Comparison of ENCODE assay signal across 8 cellular contexts in genomic region chr22:25564979-25565677, GRCh38. TPM values are rescaled to one million over a fixed set of nuclear protein-coding genes. Genes with fewer than 3 reads are reported as not detected.
DNase-seq lines count a peak whose midpoint lies in the region; ATAC-seq, FAIRE-seq and TF ChIP-seq lines count a peak whose summit lies in the region.

No MANE protein-coding gene starts in this region.

- H2AK5ac ChIP-seq in H1 (ENCODE audit: low read depth, low read length): no peak overlapping the region

- no peak overlapping the region for H3K23ac ChIP-seq in H1 (ENCODE audit: insufficient read length)

- H2BK120ac ChIP-seq in H1 (replicated peaks; ENCODE audit: low read depth, low read length): no peak overlapping the region

- no peak overlapping the region; the same call in 1 of the 2 replicates for H3K18ac ChIP-seq in H1 (ENCODE audit: extremely low read depth, low read length)

- intact Hi-C loops in upper lobe of right lung (cut with DNase I): no loop called here

- peak overlapping the region; percentile 1 to 57 (median 24); a peak in 6 of 7 replicates for H3K9ac ChIP-seq in H1 (replicated peaks in 1 of 4; ENCODE audit: extremely low read depth in 1 of 4, low read depth in 3 of 4, low read length in 3 of 4)
- H3K9ac ChIP-seq in muscle layer of colon (ENCODE audit: low read length): no peak overlapping the region

- H3K9me3 Mint-ChIP-seq in T-helper 2 cell treated with Interferon-gamma antibody and Interleukin-4, amounts not matched to agents 5 μg/mL and 100 μg/mL, for 36 hours: no peaks in the 10 kb centered on the region

- H3K79me1 ChIP-seq in H1 (ENCODE audit: low read depth, low read length): peaks cover 6% of the 10 kb centered on the region

- H3K4me3 ChIP-seq in H1 (ENCODE audit: extremely low read depth in 1 of 4, insufficient read depth in 2 of 4, low read depth in 3 of 4, low read length in 4 of 4): peak overlapping the region; percentile 39 to 100 (median 73)
- peak overlapping the region; percentile 63 to 71 for H3K4me3 ChIP-seq in muscle layer of colon (ENCODE audit: low read depth in 1 of 2, low read length in 2 of 2)
- peak overlapping the region; percentile 75 for H3K4me3 ChIP-seq in upper lobe of right lung

- H2BK5ac ChIP-seq in H1 (ENCODE audit: low read depth, low read length): no peak overlapping the region

- H4K91ac ChIP-seq in H1 (replicated peaks; ENCODE audit: insufficient read length, low read length): no peak overlapping the region

- peak; percentile 31 for DNase-seq in GM12892 (ENCODE audit: insufficient read length)
- peak; percentile 29 for DNase-seq in T-helper 2 cell treated with Interferon-gamma antibody and Interleukin-4, amounts not matched to agents 5 μg/mL and 100 μg/mL, for 36 hours (ENCODE audit: low spot score)
- DNase-seq in H1 (ENCODE audit: low read depth in 1 of 2, low spot score in 2 of 2): peak; percentile 36 to 83
- DNase-seq in upper lobe of right lung: peak; percentile 78
- no peak for DNase-seq in NOMO-1 treated with dmso at 0.1 percent for 144 hours (lab: John Stamatoyannopoulos, UW; ENCODE audit: unreplicated experiment)

- H3K14ac ChIP-seq in H1 (ENCODE audit: insufficient read length): no peak overlapping the region

- H3K4me2 ChIP-seq in H1 (ENCODE audit: insufficient read depth in 1 of 2, low read depth in 2 of 2, low read length in 2 of 2): peak overlapping the region; percentile 94 to 96

- H3K36me3 Mint-ChIP-seq in T-helper 2 cell treated with Interferon-gamma antibody and Interleukin-4, amounts not matched to agents 5 μg/mL and 100 μg/mL, for 36 hours (ENCODE audit: low read depth): peaks cover 9% of the 10 kb centered on the region

- TF ChIP-seq POLR2A in GM12892 (IDR thresholded peaks at IDR 0.05; ENCODE audit: low read depth, low read length): no peak
- TF ChIP-seq POLR2A in H1 (IDR thresholded peaks at IDR 0.05; ENCODE audit: control extremely low read depth in 1 of 2, low read depth in 2 of 2, low read length in 2 of 2): peak in 1 of 2 experiments; percentile 48; a peak in 1 of 3 replicates

- FAIRE-seq in GM12892 (lab: Jason Lieb, UNC) (peak; percentile 94), H1 (lab: Jason Lieb, UNC) (no peak)

- CTCF ChIA-PET in H1 (lab: Charles Lee; ENCODE audit: partially characterized antibody): interaction anchor here (2.3 kb wide), 1 partner anchor 21 kb away, joined by 7 read pairs; no protein-coding TSS in a partner anchor

- TF ChIP-seq CTCF in H1 (IDR thresholded peaks at IDR 0.05; ENCODE audit: control extremely low read depth in 1 of 3, insufficient read depth in 1 of 3, low read depth in 1 of 3, low read length in 3 of 3) (no peak), upper lobe of right lung (IDR thresholded peaks at IDR 0.05) (no peak)

- H2BK15ac ChIP-seq in H1 (ENCODE audit: low read length): no peak overlapping the region

- no peak overlapping the region for H3K56ac ChIP-seq in H1 (replicated peaks; ENCODE audit: insufficient read length, low read depth, low read length)

- peaks cover 0 to 13% (median 3%) of the 10 kb centered on the region in 4 experiments; a peak in 2 of 7 replicates for H3K27me3 ChIP-seq in H1 (replicated peaks in 1 of 4; ENCODE audit: control insufficient read depth in 3 of 4, extremely low read depth in 1 of 4, insufficient read depth in 3 of 4, low read length in 3 of 4)
- no peaks in the 10 kb centered on the region for H3K27me3 ChIP-seq in muscle layer of colon (ENCODE audit: control insufficient read depth in 1 of 2, insufficient read depth in 2 of 2, low read length in 2 of 2)
- H3K27me3 ChIP-seq in upper lobe of right lung: no peaks in the 10 kb centered on the region

- H3K4me3 Mint-ChIP-seq in T-helper 2 cell treated with Interferon-gamma antibody and Interleukin-4, amounts not matched to agents 5 μg/mL and 100 μg/mL, for 36 hours: peak overlapping the region; percentile 98

- H2BK20ac ChIP-seq in H1 (ENCODE audit: low read length): no peak overlapping the region

- H4K20me1 ChIP-seq in H1 (replicated peaks in 1 of 2; ENCODE audit: control insufficient read depth in 1 of 2, insufficient read depth in 2 of 2, low read length in 2 of 2): peaks cover 0 to 2% of the 10 kb centered on the region in 2 experiments

- peak; percentile 4 for ATAC-seq in HG02973 (IDR thresholded peaks at IDR 0.05; ENCODE audit: unreplicated experiment)
- peak; percentile 7 for ATAC-seq in upper lobe of right lung
- no peak for ATAC-seq in GM21529 (IDR thresholded peaks at IDR 0.05; ENCODE audit: unreplicated experiment)

- H3K27ac ChIP-seq in H1 (ENCODE audit: low read depth, low read length) (no peak overlapping the region), muscle layer of colon (ENCODE audit: low read depth, low read length) (peak overlapping the region; percentile 68), upper lobe of right lung (peak overlapping the region; percentile 80)

- peak overlapping the region; percentile 44 for H4K5ac ChIP-seq in H1 (ENCODE audit: insufficient read length, low read depth, low read length)

- 0% methylated on average over 19 of the region's 61 CpGs; no CpG with 5 or more reads in 1 of the 2 experiments for WGBS in H1 (ENCODE audit: extremely low coverage in 1 of 2, insufficient coverage in 1 of 2, insufficient read length in 1 of 2, insufficient replicate concordance in 2 of 2, low coverage in 1 of 2, low lambda C conversion rate in 2 of 2, missing lambda C conversion rate in 1 of 2), 2 experiments

- no peaks in the 10 kb centered on the region for H3K27me3 Mint-ChIP-seq in T-helper 2 cell treated with Interferon-gamma antibody and Interleukin-4, amounts not matched to agents 5 μg/mL and 100 μg/mL, for 36 hours (ENCODE audit: low read depth)

- 0 out of 4 replicates have a peak, but pooled peaks of 1 of the 2 experiments have one; percentile 19 for TF ChIP-seq RAD21 in H1 (IDR thresholded peaks at IDR 0.05 in 1 of 2, conservative IDR thresholded peaks at IDR 0.05 in 1 of 2; ENCODE audit: low read depth in 2 of 2, low read length in 2 of 2)

- H4K8ac ChIP-seq in H1 (ENCODE audit: extremely low read depth, insufficient read depth, low read length): peak overlapping the region; percentile 51; the same call in 1 of the 2 replicates

- no peaks in the 10 kb centered on the region for H3K9me3 ChIP-seq in H1 (ENCODE audit: insufficient read depth in 2 of 2, low read depth in 1 of 2, low read length in 1 of 2)
- H3K9me3 ChIP-seq in muscle layer of colon (ENCODE audit: low read length): no peaks in the 10 kb centered on the region
- H3K9me3 ChIP-seq in upper lobe of right lung: no peaks in the 10 kb centered on the region

- no peak overlapping the region for H3K4ac ChIP-seq in H1 (replicated peaks; ENCODE audit: insufficient read length, low read depth, low read length)

- H3K27ac Mint-ChIP-seq in T-helper 2 cell treated with Interferon-gamma antibody and Interleukin-4, amounts not matched to agents 5 μg/mL and 100 μg/mL, for 36 hours: peak overlapping the region; percentile 96

- no peak for TF ChIP-seq EP300 in H1 (IDR thresholded peaks at IDR 0.05; ENCODE audit: borderline replicate concordance in 1 of 2, low read depth in 2 of 2, low read length in 2 of 2)

- H3K36me3 ChIP-seq in H1 (ENCODE audit: control insufficient read depth in 2 of 4, insufficient read depth in 4 of 4, low read length in 3 of 4) (no peaks in the 10 kb centered on the region), muscle layer of colon (ENCODE audit: insufficient read depth, low read length) (no peaks in the 10 kb centered on the region), upper lobe of right lung (no peaks in the 10 kb centered on the region)

- POLR2A ChIA-PET in H1 (lab: Charles Lee; ENCODE audit: partially characterized antibody): interaction anchor here (0.7 to 1.5 kb wide), 2 partner anchors 12 to 39 kb away, joined by 3 read pairs; no protein-coding TSS in a partner anchor

- peaks cover 13% of the 10 kb centered on the region; the same call in 1 of the 2 replicates for H3K23me2 ChIP-seq in H1 (ENCODE audit: low read depth, low read length)

- H3K79me2 ChIP-seq in H1 (ENCODE audit: control insufficient read depth in 1 of 2, insufficient read depth in 2 of 2, low read length in 2 of 2): peaks cover 6 to 48% of the 10 kb centered on the region in 2 experiments

- H2BK12ac ChIP-seq in H1 (ENCODE audit: low read depth, low read length): peak overlapping the region; percentile 39; the same call in 1 of the 2 replicates

- H3K4me1 ChIP-seq in H1 (replicated peaks in 1 of 4; ENCODE audit: control insufficient read depth in 3 of 4, insufficient read depth in 4 of 4, low read length in 3 of 4) (peaks cover 4 to 17% (median 13%) of the 10 kb centered on the region in 4 experiments; a peak in 6 of 7 replicates), muscle layer of colon (ENCODE audit: insufficient read depth, low read length) (peaks cover 18% of the 10 kb centered on the region), upper lobe of right lung (peaks cover 22% of the 10 kb centered on the region)

- H3K4me1 Mint-ChIP-seq in T-helper 2 cell treated with Interferon-gamma antibody and Interleukin-4, amounts not matched to agents 5 μg/mL and 100 μg/mL, for 36 hours (ENCODE audit: low read depth): peaks cover 60% of the 10 kb centered on the region

- no peak overlapping the region for H2AFZ ChIP-seq in H1 (ENCODE audit: low read length)

TF ChIP-seq in H1, 55 proteins besides CTCF, POLR2A, EP300 and RAD21 (continues in another document):
- TF ChIP-seq PHF8 (conservative IDR thresholded peaks at IDR 0.05; ENCODE audit: low read depth, low read length) (peak; percentile 52), MAFK (IDR thresholded peaks at IDR 0.05; ENCODE audit: low read depth, low read length) (no peak), CTBP2 (IDR thresholded peaks at IDR 0.05; ENCODE audit: borderline replicate concordance, insufficient read depth, insufficient read length, low read length) (peak; percentile 90), CEBPB (IDR thresholded peaks at IDR 0.05; ENCODE audit: low read depth, low read length) (no peak), POLR2AphosphoS5 (IDR thresholded peaks at IDR 0.05; ENCODE audit: low read depth, low read length) (no peak), CREB1 (IDR thresholded peaks at IDR 0.05) (no peak), JUND (IDR thresholded peaks at IDR 0.05; ENCODE audit: low read length) (no peak), TAF7 (optimal IDR thresholded peaks at IDR 0.05; ENCODE audit: borderline replicate concordance, low read depth, low read length) (no peak), RBBP5 (IDR thresholded peaks at IDR 0.05; ENCODE audit: borderline replicate concordance, low read depth, low read length) (peak; percentile 98)

RNA-seq across cellular contexts. Expression of gene GRK3, which starts 0.7 kb away (rescaled TPM):
- polyA plus RNA-seq in GM12892 (2012; ENCODE audit: missing spikeins): 14.4 TPM
- total RNA-seq in H1 (2021; fragmentation: NEBNext Ultra II Directional; extraction: Animal tissue kit (Norgen Biotek cat#: 25700)): 32.1 and 35.3 TPM in 2 replicates
- polyA plus RNA-seq in H1 (2011; rRNA removed): 5.9 and 7.5 TPM in 2 replicates
- 8.7 TPM for polyA plus RNA-seq in H1 (2011; cell fraction: cytosol; rRNA removed)
- polyA plus RNA-seq in H1 (2011; cell fraction: nucleus; rRNA removed): 12.8 TPM
- 7.6 to 11.7 TPM (median 10.5 TPM) in 4 replicates for polyA plus RNA-seq in H1 (2012, experiment 1 of 2)
- polyA plus RNA-seq in H1 (2012, experiment 2 of 2): 1.3 TPM
- polyA plus RNA-seq in H1 (2013, experiment 1 of 2): 10.5 TPM
- 9.8 TPM for polyA plus RNA-seq in H1 (2013, experiment 2 of 2)
- polyA minus RNA-seq in H1 (2011; rRNA and poly(A)+ RNA removed): 27.2 and 29.1 TPM in 2 replicates
- polyA minus RNA-seq in H1 (2011; cell fraction: cytosol; rRNA and poly(A)+ RNA removed): 13.9 TPM
- polyA minus RNA-seq in H1 (2011; cell fraction: nucleus; rRNA and poly(A)+ RNA removed): 29.7 TPM
- 26.0 TPM for total RNA-seq in upper lobe of right lung
